In genomic region chr22:45238431-45239377, GRCh38 we compare ENCODE assay signal across 11 cellular contexts. TPM values are rescaled to one million over a fixed set of nuclear protein-coding genes. Genes with fewer than 3 reads are reported as not detected.
DNase-seq lines count a peak whose midpoint lies in the region; ATAC-seq and TF ChIP-seq lines count a peak whose summit lies in the region.
"Had no signal": no experiment of that assay in that cellular context is flagged by ENCODE, and none has a peak within 500 bp of the region (broad histone marks: within the 10 kb centered on the region; RNA-seq: fewer than 3 reads in every experiment).

No MANE protein-coding gene starts in this region.

- H3K36me3 Mint-ChIP-seq in CD8-positive, alpha-beta memory T cell: peaks cover 0 to 25% (median 2%) of the 10 kb centered on the region in 3 donors
- no peaks in the 10 kb centered on the region for H3K36me3 Mint-ChIP-seq in nephron progenitor cell (ENCODE audit: low read depth)

- H3K27ac Mint-ChIP-seq in CD8-positive, alpha-beta memory T cell: peak overlapping the region in 3 of 8 donors; percentile 20 to 82 (median 76)
- no peak overlapping the region for H3K27ac Mint-ChIP-seq in nephron progenitor cell

- peak overlapping the region; percentile 82 for H3K9ac ChIP-seq in adipocyte (ENCODE audit: low read length)

- H3K4me3 ChIP-seq in CD8-positive, alpha-beta memory T cell (ENCODE audit: low read length): no peak overlapping the region
- peak overlapping the region; percentile 73 for H3K4me3 ChIP-seq in HFF-Myc (replicated peaks; ENCODE audit: low read depth, low read length)
- no peak overlapping the region for H3K4me3 ChIP-seq in adipocyte (ENCODE audit: low read length)

- POLR2A ChIA-PET in CD8-positive, alpha-beta memory T cell (lab: Charles Lee): no interaction called here

- peak overlapping the region; percentile 49 to 98 (median 91) for H3K4me3 Mint-ChIP-seq in CD8-positive, alpha-beta memory T cell
- peak overlapping the region; percentile 94 for H3K4me3 Mint-ChIP-seq in nephron progenitor cell

- no peak for ATAC-seq in esophagus mucosa

- H3K9me3 Mint-ChIP-seq in CD8-positive, alpha-beta memory T cell: peaks cover 0 to 2% (median 0%) of the 10 kb centered on the region in 5 donors
- no peaks in the 10 kb centered on the region for H3K9me3 Mint-ChIP-seq in nephron progenitor cell

- H3K4me1 Mint-ChIP-seq in CD8-positive, alpha-beta memory T cell: peaks cover 35 to 61% (median 38%) of the 10 kb centered on the region in 3 donors
- peaks cover 61% of the 10 kb centered on the region for H3K4me1 Mint-ChIP-seq in nephron progenitor cell

- H3K9me3 ChIP-seq in CD8-positive, alpha-beta memory T cell (ENCODE audit: low read length): no peaks in the 10 kb centered on the region
- no peaks in the 10 kb centered on the region for H3K9me3 ChIP-seq in adipocyte (ENCODE audit: control insufficient read depth, low read length)

- CTCF ChIA-PET in CD8-positive, alpha-beta memory T cell (lab: Charles Lee): no interaction called here

- H3K4me1 ChIP-seq in CD8-positive, alpha-beta memory T cell (ENCODE audit: insufficient read depth, low read length): peaks cover 20% of the 10 kb centered on the region
- H3K4me1 ChIP-seq in adipocyte (ENCODE audit: control insufficient read depth, insufficient read depth, low read length): peaks cover 7% of the 10 kb centered on the region

- no peaks in the 10 kb centered on the region for H3K36me3 ChIP-seq in CD8-positive, alpha-beta memory T cell (ENCODE audit: insufficient read depth, low read length)
- H3K36me3 ChIP-seq in adipocyte (ENCODE audit: control insufficient read depth, insufficient read depth, low read length, severe bottlenecking): peaks cover 4% of the 10 kb centered on the region

- no peaks in the 10 kb centered on the region for H3K27me3 ChIP-seq in CD8-positive, alpha-beta memory T cell (ENCODE audit: insufficient read depth, low read length, poor library complexity, severe bottlenecking)
- no peaks in the 10 kb centered on the region for H3K27me3 ChIP-seq in adipocyte (replicated peaks; ENCODE audit: control insufficient read depth, insufficient read depth, low read length)

- TF ChIP-seq CTCF in HFF-Myc (IDR thresholded peaks at IDR 0.05; ENCODE audit: low read depth, low read length, missing control alignments) (no peak), nephron progenitor cell (IDR thresholded peaks at IDR 0.05) (no peak)

- peaks cover 0 to 1% of the 10 kb centered on the region in 2 donors for H3K27me3 Mint-ChIP-seq in CD8-positive, alpha-beta memory T cell
- H3K27me3 Mint-ChIP-seq in nephron progenitor cell (ENCODE audit: low read depth, poor library complexity): peaks cover 10% of the 10 kb centered on the region

- no peak overlapping the region for H3K27ac ChIP-seq in CD8-positive, alpha-beta memory T cell (ENCODE audit: low read depth, low read length)

- no peak for DNase-seq in CD8-positive, alpha-beta memory T cell
- DNase-seq in HFF-Myc (ENCODE audit: extremely low read depth, low read depth) (no peak), adipocyte (ENCODE audit: low read depth) (no peak), nephron progenitor cell (no peak), NCI-H2171 treated with DMSO at 0.1 percent for 48 hours (lab: John Stamatoyannopoulos, UW) (no peak), NCI-H1417 (lab: John Stamatoyannopoulos, UW) (no peak)
- DNase-seq: activated T-cell treated with anti-CD3 and anti-CD28 coated beads, Interleukin-2, amount 50 U/mL, for 48 hours; NCI-H774; small intestine had no signal

RNA-seq across cellular contexts. Expression of gene KIAA0930, which starts 2.0 kb away (rescaled TPM):
- total RNA-seq in CD8-positive, alpha-beta memory T cell: 10 to 100 TPM; 32.3 to 39.5 TPM
- polyA plus RNA-seq in CD8-positive, alpha-beta memory T cell: 2.7 TPM
- total RNA-seq in esophagus mucosa: 45.4 TPM

RNA-seq across cellular contexts. Expression of gene UPK3A, which starts 46.0 kb away (rescaled TPM):
- not detected for total RNA-seq in CD8-positive, alpha-beta memory T cell
- not detected for polyA plus RNA-seq in CD8-positive, alpha-beta memory T cell
- total RNA-seq in esophagus mucosa: not detected
- total RNA-seq: T-helper 1 cell treated with Interleukin-12 subunit alpha and Interleukin-12 subunit beta and Interleukin-4 antibody, amounts not matched to agents 30 ng/mL and 1 ng/mL, for 36 hours had no signal
